In the genomic region with DNA sequence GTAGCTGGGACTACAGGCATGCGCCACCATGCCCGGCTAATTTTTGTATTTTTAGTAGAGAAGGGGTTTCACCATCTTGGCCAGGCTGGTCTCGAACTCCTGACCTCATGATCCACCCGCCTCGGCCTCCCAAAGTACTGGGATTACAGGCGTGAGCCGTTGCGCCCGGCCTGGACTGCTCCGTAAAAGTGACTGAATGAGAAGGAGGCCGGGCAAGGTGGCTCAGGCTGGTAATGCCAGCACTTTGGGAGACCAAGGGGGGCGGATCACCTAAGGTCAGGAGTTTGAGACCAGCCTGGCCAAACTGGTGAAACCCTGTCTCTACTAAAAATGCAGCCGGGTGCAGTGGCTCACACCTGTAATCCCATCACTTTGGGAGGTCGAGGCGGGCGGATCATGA, we compare ENCODE assay signal across 9 cellular contexts. TPM values are rescaled to one million over a fixed set of nuclear protein-coding genes. Genes with fewer than 3 reads are reported as not detected.
"Had no signal": no experiment of that assay in that cellular context is flagged by ENCODE, and none has a peak within 500 bp of the region (broad histone marks: within the 10 kb centered on the region; RNA-seq: fewer than 3 reads in every experiment).

No MANE protein-coding gene starts in this region.

RNA-seq across cellular contexts. Expression of a gene that starts 21.3 kb away (rescaled TPM):
- total RNA-seq: chondrocyte, dermis microvascular lymphatic vessel endothelial cell, esophagus mucosa, glomerular endothelial cell, kidney epithelial cell, left ventricle myocardium superior, lung microvascular endothelial cell, myocyte had no signal
- polyA plus RNA-seq: heart right ventricle had no signal
